Comparison of ENCODE assay signal across 24 cellular contexts in the genomic region with DNA sequence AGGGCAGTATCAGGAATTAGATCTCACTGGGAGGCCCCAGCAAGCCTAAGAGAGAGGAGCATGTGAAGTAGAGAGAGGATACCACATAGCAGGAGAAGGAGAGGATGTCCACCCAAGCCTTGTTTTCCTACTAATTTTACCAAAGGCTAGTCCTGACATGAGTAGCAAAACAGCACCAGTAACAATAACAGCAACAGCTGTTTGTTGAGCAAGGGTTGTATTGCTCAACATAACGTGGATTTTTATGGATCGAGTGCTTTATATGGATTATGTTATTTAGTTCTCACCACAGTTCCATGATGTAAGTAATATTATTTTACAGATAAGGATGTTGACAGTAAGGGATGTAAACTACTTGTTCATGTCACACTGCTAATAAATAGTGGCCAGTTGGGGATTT.
DNase-seq lines count a peak whose midpoint lies in the region; ATAC-seq and TF ChIP-seq lines count a peak whose summit lies in the region.
"Had no signal": no experiment of that assay in that cellular context is flagged by ENCODE, and none has a peak within 500 bp of the region (broad histone marks: within the 10 kb centered on the region; RNA-seq: fewer than 3 reads in every experiment).

No MANE protein-coding gene starts in this region.

- no peak overlapping the region for H3K27ac ChIP-seq in breast epithelium
- H3K27ac ChIP-seq in hepatocyte, result peak overlapping the region; percentile 27
- H3K27ac ChIP-seq: C4-2B, SJSA1 had no signal

- H3K4me3 Mint-ChIP-seq in MCF 10A (ENCODE audit: unreplicated experiment) (peak overlapping the region; percentile 43), immature natural killer cell (no peak overlapping the region)
- H3K4me3 Mint-ChIP-seq: CD8-positive, alpha-beta memory T cell had no signal

- DNase-seq in MCF 10A (ENCODE audit: unreplicated experiment), result peak; percentile 56
- no peak for DNase-seq in breast epithelium (ENCODE audit: low spot score in 2 of 2)
- peak; percentile 82 for DNase-seq in epithelial cell of esophagus (ENCODE audit: low read depth)
- DNase-seq in hepatocyte (ENCODE audit: low spot score), result no peak
- no peak for DNase-seq in immature natural killer cell
- no peak for DNase-seq in omental fat pad (ENCODE audit: low spot score)
- DNase-seq: CD8-positive, alpha-beta memory T cell; EL; GF-D8; GOT3; HCEC 1CT; Kasumi-1; MM.1S; NCI-H1048; NCI-H1417 treated with DMSO at 0.1 percent for 48 hours; NCI-H187 treated with DMSO at 0.1 percent for 48 hours; NCI-H2107; NCI-H446 treated with DMSO at 0.1 percent for 48 hours; NK-92 treated with Interleukin-12 subunit alpha and Interleukin-12 subunit beta, amount 100 ng/mL, for 24 hours; OCI-M1 had no signal

- H3K4me1 ChIP-seq in breast epithelium, result no peaks in the 10 kb centered on the region
- no peaks in the 10 kb centered on the region for H3K4me1 ChIP-seq in hepatocyte (ENCODE audit: insufficient read depth)
- H3K4me1 ChIP-seq: SJSA1 had no signal

- no peaks in the 10 kb centered on the region for H3K27me3 ChIP-seq in breast epithelium
- no peaks in the 10 kb centered on the region for H3K27me3 ChIP-seq in hepatocyte
- H3K27me3 ChIP-seq: SJSA1 had no signal

- peak overlapping the region; percentile 92 for H3K27ac Mint-ChIP-seq in MCF 10A (ENCODE audit: low read depth, unreplicated experiment)
- H3K27ac Mint-ChIP-seq in immature natural killer cell, result no peak overlapping the region
- H3K27ac Mint-ChIP-seq: CD8-positive, alpha-beta memory T cell had no signal

- no peaks in the 10 kb centered on the region for H3K9me2 ChIP-seq in hepatocyte (replicated peaks; ENCODE audit: insufficient read depth)

- no peaks in the 10 kb centered on the region for H3K9me3 Mint-ChIP-seq in MCF 10A (ENCODE audit: unreplicated experiment)
- H3K9me3 Mint-ChIP-seq in immature natural killer cell, result peaks cover 0 to 2% (median 0%) of the 10 kb centered on the region in 6 donors

- H3K4me1 Mint-ChIP-seq in MCF 10A (ENCODE audit: insufficient read depth, unreplicated experiment) (peaks cover 13% of the 10 kb centered on the region), immature natural killer cell (no peaks in the 10 kb centered on the region)
- H3K4me1 Mint-ChIP-seq: CD8-positive, alpha-beta memory T cell had no signal

- POLR2A ChIA-PET in MCF 10A (lab: Yijun Ruan, JAX), result interaction anchor here (0.7 to 2.3 kb wide), 7 partner anchors 13 to 84 kb away, joined by 3 to 11 read pairs (median 4); no protein-coding TSS in a partner anchor

- intact Hi-C loops in MCF 10A (cut with micrococcal nuclease) (no loop called here), breast epithelium (cut with DNase I; ENCODE audit: low total_unique reads) (no loop called here)

- H3K9me3 ChIP-seq in breast epithelium (no peaks in the 10 kb centered on the region), hepatocyte (ENCODE audit: low read depth) (no peaks in the 10 kb centered on the region)

- TF ChIP-seq POLR2A in breast epithelium (IDR thresholded peaks at IDR 0.05), result no peak

- ATAC-seq in HG03460 (IDR thresholded peaks at IDR 0.05; ENCODE audit: unreplicated experiment), result no peak
- no peak for ATAC-seq in omental fat pad (ENCODE audit: low FRiP score)
- ATAC-seq: Right ventricle myocardium inferior had no signal

- no peak overlapping the region for H3K4me2 ChIP-seq in hepatocyte

- BruUV-seq in MCF 10A (replicated peaks; lab: Mats Ljungman, UMichigan), result no TSS peak

- no peak for TF ChIP-seq CTCF in MCF 10A (IDR thresholded peaks at IDR 0.05; ENCODE audit: unreplicated experiment)
- no peak for TF ChIP-seq CTCF in breast epithelium (IDR thresholded peaks at IDR 0.05)
- TF ChIP-seq CTCF in epithelial cell of esophagus (IDR thresholded peaks at IDR 0.05; ENCODE audit: insufficient read depth, low read depth, low read length, missing control alignments), result no peak
- no peak for TF ChIP-seq CTCF in hepatocyte (IDR thresholded peaks at IDR 0.05; ENCODE audit: poor library complexity)
- no peak for TF ChIP-seq CTCF in omental fat pad (IDR thresholded peaks at IDR 0.05)

- H3K36me3 ChIP-seq in breast epithelium, result no peaks in the 10 kb centered on the region
- no peaks in the 10 kb centered on the region for H3K36me3 ChIP-seq in hepatocyte (replicated peaks; ENCODE audit: insufficient read depth, low read depth)
- H3K36me3 ChIP-seq: SJSA1 had no signal

- H3K27me3 Mint-ChIP-seq in MCF 10A (ENCODE audit: insufficient read depth, unreplicated experiment) (no peaks in the 10 kb centered on the region), immature natural killer cell (ENCODE audit: low read depth in 3 of 3) (peaks cover 0 to under 1% (median 0%) of the 10 kb centered on the region in 3 donors)

- H3K4me3 ChIP-seq in breast epithelium, result no peak overlapping the region
- no peak overlapping the region for H3K4me3 ChIP-seq in epithelial cell of esophagus (ENCODE audit: low read length)
- H3K4me3 ChIP-seq in hepatocyte, result no peak overlapping the region
- H3K4me3 ChIP-seq: SJSA1 had no signal

- CTCF ChIA-PET in MCF 10A (lab: Yijun Ruan, JAX), result interaction anchor here (0.6 to 1.0 kb wide), 4 partner anchors 140 to 1505 kb away, joined by 3 to 5 read pairs (median 4); no protein-coding TSS in a partner anchor

- peaks cover 4% of the 10 kb centered on the region for H3K36me3 Mint-ChIP-seq in MCF 10A (ENCODE audit: insufficient read depth, unreplicated experiment)
- H3K36me3 Mint-ChIP-seq in immature natural killer cell, result no peaks in the 10 kb centered on the region
- H3K36me3 Mint-ChIP-seq: CD8-positive, alpha-beta memory T cell had no signal

- H2AFZ ChIP-seq in hepatocyte, result no peak overlapping the region

- H3K79me2 ChIP-seq in hepatocyte, result no peaks in the 10 kb centered on the region

- no peaks in the 10 kb centered on the region for H4K20me1 ChIP-seq in hepatocyte (ENCODE audit: insufficient read depth, poor library complexity, severe bottlenecking)

- 65% methylated on average over 2 of the region's 2 CpGs for WGBS in hepatocyte (ENCODE audit: low lambda C conversion rate, missing lambda C conversion rate)

Comparison
In these comparisons a context has a peak if more than half of its experiments do, and no peak if none do; other contexts are left out.
1. DNase-seq: peak in MCF 10A (single experiment) and epithelial cell of esophagus (single experiment); none in breast epithelium (0 of 2), hepatocyte (single experiment), immature natural killer cell (0 of 3) and omental fat pad (single experiment).